In genomic region chr9:134418986-134419683, GRCh38 we compare ENCODE assay signal across 20 cellular contexts.
DNase-seq lines count a peak whose midpoint lies in the region.
"Had no signal": no experiment of that assay in that cellular context is flagged by ENCODE, and none has a peak within 500 bp of the region (broad histone marks: within the 10 kb centered on the region; RNA-seq: fewer than 3 reads in every experiment).

No MANE protein-coding gene starts in this region.

- peaks cover 1 to 2% of the 10 kb centered on the region in 2 experiments for H3K4me1 ChIP-seq in trophoblast cell (ENCODE audit: control insufficient read depth in 1 of 2, insufficient read depth in 2 of 2, low read length in 2 of 2)
- H3K4me1 ChIP-seq: HAP-1 had no signal

- H2BK12ac ChIP-seq in trophoblast cell (ENCODE audit: low read length): no peak overlapping the region

- H3K36me3 ChIP-seq in trophoblast cell (ENCODE audit: control insufficient read depth in 1 of 2, insufficient read depth in 2 of 2, low read length in 2 of 2): peaks cover 41 to 46% of the 10 kb centered on the region in 2 experiments
- H3K36me3 ChIP-seq: HAP-1 had no signal

- H2BK5ac ChIP-seq in trophoblast cell (ENCODE audit: low read depth, low read length, poor library complexity): no peak overlapping the region

- H2AFZ ChIP-seq in trophoblast cell (ENCODE audit: insufficient read depth, low read length, poor library complexity): no peak overlapping the region

- peak overlapping the region; percentile 50 for H3K27ac Mint-ChIP-seq in dendritic cell treated with granulocyte-macrophage colony-stimulating factor and Interleukin-4, amounts not matched to agents 40 ng/mL and 50 ng/mL, for 4 days
- H3K27ac Mint-ChIP-seq: activated CD4-positive, alpha-beta T cell treated with anti-CD3 and anti-CD28 coated beads, Interleukin-2, amount 10 ng/mL, durations not matched to agents 7 days and 5 days; IgD-negative memory B cell; stimulated activated naive CD8-positive, alpha-beta T cell treated with anti-CD3 and anti-CD28 coated beads, Interleukin-15, amount 100 ng/mL, for 72 hours had no signal

- H3K79me2 ChIP-seq in trophoblast cell (ENCODE audit: control insufficient read depth, insufficient read depth, low read length, poor library complexity): no peaks in the 10 kb centered on the region

- no peak overlapping the region for H4K12ac ChIP-seq in trophoblast cell (ENCODE audit: low read depth, low read length)

- no peaks in the 10 kb centered on the region for H3K9me3 Mint-ChIP-seq in dendritic cell treated with granulocyte-macrophage colony-stimulating factor and Interleukin-4, amounts not matched to agents 40 ng/mL and 50 ng/mL, for 4 days
- H3K9me3 Mint-ChIP-seq: activated CD4-positive, alpha-beta T cell treated with anti-CD3 and anti-CD28 coated beads, Interleukin-2, amount 10 ng/mL, durations not matched to agents 7 days and 5 days; IgD-negative memory B cell; stimulated activated naive CD8-positive, alpha-beta T cell treated with anti-CD3 and anti-CD28 coated beads, Interleukin-15, amount 100 ng/mL, for 72 hours had no signal

- intact Hi-C loops in dendritic cell treated with granulocyte-macrophage colony-stimulating factor and Interleukin-4, amounts not matched to agents 40 ng/mL and 50 ng/mL, for 4 days (cut with micrococcal nuclease): no loop called here

- peak overlapping the region; percentile 55 for H3K18ac ChIP-seq in trophoblast cell (ENCODE audit: low read length)

- no peaks in the 10 kb centered on the region for H3K27me3 ChIP-seq in trophoblast cell (ENCODE audit: insufficient read depth, low read length)

- peaks cover 100% of the 10 kb centered on the region for H3K36me3 Mint-ChIP-seq in dendritic cell treated with granulocyte-macrophage colony-stimulating factor and Interleukin-4, amounts not matched to agents 40 ng/mL and 50 ng/mL, for 4 days (ENCODE audit: low read depth)
- H3K36me3 Mint-ChIP-seq: IgD-negative memory B cell had no signal

- H3K27me3 Mint-ChIP-seq in dendritic cell treated with granulocyte-macrophage colony-stimulating factor and Interleukin-4, amounts not matched to agents 40 ng/mL and 50 ng/mL, for 4 days: no peaks in the 10 kb centered on the region
- H3K27me3 Mint-ChIP-seq: activated CD4-positive, alpha-beta T cell treated with anti-CD3 and anti-CD28 coated beads, Interleukin-2, amount 10 ng/mL, durations not matched to agents 7 days and 5 days; IgD-negative memory B cell; stimulated activated naive CD8-positive, alpha-beta T cell treated with anti-CD3 and anti-CD28 coated beads, Interleukin-15, amount 100 ng/mL, for 72 hours had no signal

- WGBS in trophoblast cell (ENCODE audit: extremely low coverage, insufficient coverage, insufficient read length): no CpG with 5 or more reads among the region's 24 CpGs

- H3K14ac ChIP-seq in trophoblast cell (ENCODE audit: low read length): no peak overlapping the region

- H3K27ac ChIP-seq in trophoblast cell (ENCODE audit: low read depth, low read length): no peak overlapping the region

- H3K4ac ChIP-seq in trophoblast cell (ENCODE audit: low read depth, low read length): no peak overlapping the region

- H3K79me1 ChIP-seq in trophoblast cell (ENCODE audit: low read length): peaks cover 6% of the 10 kb centered on the region

- no peak overlapping the region for H3K23ac ChIP-seq in trophoblast cell (ENCODE audit: low read length)

- H3K4me1 Mint-ChIP-seq in dendritic cell treated with granulocyte-macrophage colony-stimulating factor and Interleukin-4, amounts not matched to agents 40 ng/mL and 50 ng/mL, for 4 days (ENCODE audit: low read depth): peaks cover 74% of the 10 kb centered on the region
- H3K4me1 Mint-ChIP-seq: activated CD4-positive, alpha-beta T cell treated with anti-CD3 and anti-CD28 coated beads, Interleukin-2, amount 10 ng/mL, durations not matched to agents 7 days and 5 days; stimulated activated naive CD8-positive, alpha-beta T cell treated with anti-CD3 and anti-CD28 coated beads, Interleukin-15, amount 100 ng/mL, for 72 hours had no signal

- no peak overlapping the region for H3K4me3 ChIP-seq in trophoblast cell (ENCODE audit: low read depth, low read length)
- H3K4me3 ChIP-seq: GM12878, HAP-1 had no signal

- no peaks in the 10 kb centered on the region for H3K9me3 ChIP-seq in trophoblast cell (ENCODE audit: insufficient read depth, low read depth, low read length)
- H3K9me3 ChIP-seq: HAP-1 had no signal

- no peak overlapping the region for H4K91ac ChIP-seq in trophoblast cell (ENCODE audit: low read depth, low read length)

- H3K9ac ChIP-seq in trophoblast cell (ENCODE audit: low read length): no peak overlapping the region

- no peak overlapping the region for H3K4me3 Mint-ChIP-seq in dendritic cell treated with granulocyte-macrophage colony-stimulating factor and Interleukin-4, amounts not matched to agents 40 ng/mL and 50 ng/mL, for 4 days
- H3K4me3 Mint-ChIP-seq: activated CD4-positive, alpha-beta T cell treated with anti-CD3 and anti-CD28 coated beads, Interleukin-2, amount 10 ng/mL, durations not matched to agents 7 days and 5 days; IgD-negative memory B cell; stimulated activated naive CD8-positive, alpha-beta T cell treated with anti-CD3 and anti-CD28 coated beads, Interleukin-15, amount 100 ng/mL, for 72 hours had no signal

- no peak overlapping the region for H4K8ac ChIP-seq in trophoblast cell (ENCODE audit: low read depth, low read length)

- no peak overlapping the region for H2AK5ac ChIP-seq in trophoblast cell (ENCODE audit: low read length)

- H2BK120ac ChIP-seq in trophoblast cell (ENCODE audit: insufficient read depth, low read length, poor library complexity): no peak overlapping the region

- DNase-seq in DMS 273 treated with DMSO at 0.1 percent for 48 hours (lab: John Stamatoyannopoulos, UW) (peak; percentile 64), NCI-H446 (lab: John Stamatoyannopoulos, UW) (peak; percentile 12 to 70), trophoblast cell (no peak), GM19238 (ENCODE audit: insufficient read length, low spot score) (no peak), NCI-H1048 (lab: John Stamatoyannopoulos, UW) (no peak), GM19240 (ENCODE audit: insufficient read length, low spot score) (no peak)
- DNase-seq in effector CD8-positive, alpha-beta T cell (lab: John Stamatoyannopoulos, UW): no peak
- DNase-seq: activated CD4-positive, alpha-beta T cell treated with anti-CD3 and anti-CD28 coated beads, Interleukin-2, amount 10 ng/mL, durations not matched to agents 7 days and 5 days; activated CD8-positive, alpha-beta memory T cell treated with anti-CD3 and anti-CD28 coated beads, Interleukin-2, amount 50 U/mL, for 48 hours; activated gamma-delta T cell; DMS153; mammary epithelial cell; MM.1S; NCI-H2029 treated with DMSO at 0.1 percent for 48 hours; SIG-M5; stimulated activated naive CD8-positive, alpha-beta T cell treated with anti-CD3 and anti-CD28 coated beads, Interleukin-15, amount 100 ng/mL, for 72 hours had no signal

- no peak overlapping the region for H3K4me2 ChIP-seq in trophoblast cell (ENCODE audit: low read length)

Comparison
In these comparisons a context has a peak if more than half of its experiments do, and no peak if none do; other contexts are left out.
1. DNase-seq: peak in DMS 273 treated with DMSO at 0.1 percent for 48 hours (single experiment) and NCI-H446 (2 of 2); none in trophoblast cell (0 of 2), effector CD8-positive, alpha-beta T cell (single experiment), GM19238 (single experiment), NCI-H1048 (single experiment) and GM19240 (single experiment).